24 cellular contexts compared by ENCODE assay signal in genomic region chr2:203662963-203663362, GRCh38. TPM values are rescaled to one million over a fixed set of nuclear protein-coding genes. Genes with fewer than 3 reads are reported as not detected.
DNase-seq lines count a peak whose midpoint lies in the region; ATAC-seq, FAIRE-seq and TF ChIP-seq lines count a peak whose summit lies in the region.
"Had no signal": no experiment of that assay in that cellular context is flagged by ENCODE, and none has a peak within 500 bp of the region (broad histone marks: within the 10 kb centered on the region; RNA-seq: fewer than 3 reads in every experiment).

No MANE protein-coding gene starts in this region.

- H3K9me3 Mint-ChIP-seq in chondrocyte (ENCODE audit: low read depth), result no peaks in the 10 kb centered on the region
- H3K9me3 Mint-ChIP-seq: GM23338 had no signal

- in situ Hi-C loops in mammary epithelial cell (cut with MboI; ENCODE audit: low sequenced_read_pairs in 2 of 2), result loop anchor here (25.0 kb wide), 2 partner anchors 176 to 426 kb away; partner anchors contain the start of gene CYP20A1 (in 1 of the 2)

- no peaks in the 10 kb centered on the region for H3F3A ChIP-seq in PC-3 (ENCODE audit: low read length, unreplicated experiment)

- H3K79me2 ChIP-seq in mammary epithelial cell (ENCODE audit: insufficient read depth, low read length) (no peaks in the 10 kb centered on the region), PC-3 (ENCODE audit: low read length) (no peaks in the 10 kb centered on the region)

- no peaks in the 10 kb centered on the region for H3K9me2 ChIP-seq in PC-3 (replicated peaks; ENCODE audit: low read length)

- H3K4me2 ChIP-seq in mammary epithelial cell (ENCODE audit: insufficient read depth, low read depth, low read length) (no peak overlapping the region), PC-3 (ENCODE audit: low read length) (no peak overlapping the region)
- H3K4me2 ChIP-seq: GM23338 had no signal

- TF ChIP-seq POLR2A in breast epithelium (IDR thresholded peaks at IDR 0.05), result no peak

- intact Hi-C loops in mammary epithelial cell (cut with micrococcal nuclease) (no loop called here), breast epithelium (cut with DNase I; ENCODE audit: low total_unique reads) (no loop called here), PC-3 (cut with micrococcal nuclease) (no loop called here), dorsolateral prefrontal cortex (cut with DNase I) (no loop called here)

- ATAC-seq in PC-3 (peak; percentile 92), HG02763 (IDR thresholded peaks at IDR 0.05; ENCODE audit: unreplicated experiment) (no peak)

- dilution Hi-C loops in mammary epithelial cell (cut with HindIII; ENCODE audit: low sequenced_read_pairs), result no loop called here

- no peak overlapping the region for H3K27ac Mint-ChIP-seq in chondrocyte (ENCODE audit: unreplicated experiment)

- H2AFZ ChIP-seq in mammary epithelial cell (ENCODE audit: low read depth, low read length) (peak overlapping the region; percentile 21), PC-3 (ENCODE audit: low read length) (no peak overlapping the region)

- no peaks in the 10 kb centered on the region for H3K9me3 ChIP-seq in mammary epithelial cell (replicated peaks; ENCODE audit: insufficient read depth, low read length)
- no peaks in the 10 kb centered on the region for H3K9me3 ChIP-seq in breast epithelium
- no peaks in the 10 kb centered on the region for H3K9me3 ChIP-seq in PC-3 (ENCODE audit: low read length)

- TF ChIP-seq CTCF in mammary epithelial cell (conservative IDR thresholded peaks at IDR 0.05 in 1 of 2, IDR thresholded peaks at IDR 0.05 in 1 of 2; ENCODE audit: extremely low read depth in 1 of 2, insufficient read depth in 1 of 2, low read depth in 1 of 2, low read length in 2 of 2) (no peak), breast epithelium (IDR thresholded peaks at IDR 0.05) (no peak), PC-3 (conservative IDR thresholded peaks at IDR 0.05; ENCODE audit: low read depth, low read length) (no peak), dorsolateral prefrontal cortex (IDR thresholded peaks at IDR 0.05 in 54 of 56, conservative IDR thresholded peaks at IDR 0.05 in 2 of 56; ENCODE audit: low read depth in 1 of 56, partially characterized antibody in 56 of 56) (no peak), chondrocyte (IDR thresholded peaks at IDR 0.05) (no peak)

- FAIRE-seq in islet of Langerhans (lab: Jason Lieb, UNC), result peak; percentile 56
- FAIRE-seq: G401.6, GM12892, RCC 7860 had no signal

- CTCF ChIA-PET in mammary epithelial cell (lab: Charles Lee; ENCODE audit: low non-redundant PET) (no interaction called here), PC-3 (lab: Charles Lee) (no interaction called here)

- H3K4me3 Mint-ChIP-seq in chondrocyte (ENCODE audit: unreplicated experiment), result no peak overlapping the region
- H3K4me3 Mint-ChIP-seq: GM23338 had no signal

- no peaks in the 10 kb centered on the region for H3K36me3 Mint-ChIP-seq in chondrocyte (ENCODE audit: low read depth)

- H3K27me3 ChIP-seq in mammary epithelial cell (ENCODE audit: insufficient read depth, low read length), result no peaks in the 10 kb centered on the region
- no peaks in the 10 kb centered on the region for H3K27me3 ChIP-seq in breast epithelium
- H3K27me3 ChIP-seq in PC-3 (ENCODE audit: low read length), result no peaks in the 10 kb centered on the region
- H3K27me3 ChIP-seq in dorsolateral prefrontal cortex, result no peaks in the 10 kb centered on the region

- DNase-seq in mammary epithelial cell, result no peak
- DNase-seq in breast epithelium (ENCODE audit: low spot score in 2 of 2), result no peak
- DNase-seq in PC-3, result no peak
- DNase-seq in dorsolateral prefrontal cortex, result no peak
- no peak for DNase-seq in chondrocyte (ENCODE audit: low spot score)
- DNase-seq in COLO668 (lab: John Stamatoyannopoulos, UW; ENCODE audit: unreplicated experiment), result no peak
- DNase-seq: COR-L47, DMS79, KBM-7, NCI-H1048, NCI-H146, NCI-H2081 treated with DMSO at 0.1 percent for 48 hours, NCI-H226, NCI-H69, SHP77 treated with DMSO at 0.1 percent for 48 hours, SW 1271 had no signal

- H3K27ac ChIP-seq in mammary epithelial cell (ENCODE audit: insufficient read depth, low read depth, low read length), result no peak overlapping the region
- H3K27ac ChIP-seq in breast epithelium, result no peak overlapping the region
- no peak overlapping the region for H3K27ac ChIP-seq in PC-3 (ENCODE audit: low read length)
- H3K27ac ChIP-seq in dorsolateral prefrontal cortex, result no peak overlapping the region
- H3K27ac ChIP-seq: C4-2B had no signal

- H3K9ac ChIP-seq in mammary epithelial cell (ENCODE audit: insufficient read depth, low read length), result no peak overlapping the region
- H3K9ac ChIP-seq in PC-3 (ENCODE audit: low read length), result no peak overlapping the region

- H3K36me3 ChIP-seq in mammary epithelial cell (ENCODE audit: insufficient read depth, low read length) (no peaks in the 10 kb centered on the region), breast epithelium (no peaks in the 10 kb centered on the region), PC-3 (ENCODE audit: low read depth, low read length) (no peaks in the 10 kb centered on the region)

- peaks cover 8% of the 10 kb centered on the region for H3K4me1 Mint-ChIP-seq in chondrocyte (ENCODE audit: low read depth)

- no peak overlapping the region for H3K4me3 ChIP-seq in mammary epithelial cell (replicated peaks in 1 of 3; ENCODE audit: insufficient read depth in 1 of 3, low read depth in 2 of 3, low read length in 3 of 3)
- H3K4me3 ChIP-seq in breast epithelium, result no peak overlapping the region
- no peak overlapping the region for H3K4me3 ChIP-seq in PC-3 (ENCODE audit: low read length)
- no peak overlapping the region for H3K4me3 ChIP-seq in dorsolateral prefrontal cortex
- H3K4me3 ChIP-seq: GM23338 had no signal

- H3K4me1 ChIP-seq in mammary epithelial cell (ENCODE audit: insufficient read depth, low read length), result peaks cover 15% of the 10 kb centered on the region
- no peaks in the 10 kb centered on the region for H3K4me1 ChIP-seq in breast epithelium
- H3K4me1 ChIP-seq in PC-3 (ENCODE audit: insufficient read depth, low read length), result no peaks in the 10 kb centered on the region; the same call in 1 of the 2 replicates

- no TSS peak for BruUV-seq in mammary epithelial cell (replicated peaks; lab: Mats Ljungman, UMichigan)
- no TSS peak for BruUV-seq in PC-3 (replicated peaks; lab: Mats Ljungman, UMichigan)

- H3K27me3 Mint-ChIP-seq in chondrocyte (ENCODE audit: low read depth), result no peaks in the 10 kb centered on the region

- H4K20me1 ChIP-seq in mammary epithelial cell (ENCODE audit: insufficient read depth, low read length) (no peaks in the 10 kb centered on the region), PC-3 (ENCODE audit: low read length) (no peaks in the 10 kb centered on the region)

- POLR2A ChIA-PET in PC-3 (lab: Charles Lee; ENCODE audit: unreplicated experiment), result no interaction called here

RNA-seq across cellular contexts. Expression of gene CD28, which starts 43.5 kb away (rescaled TPM):
- total RNA-seq in mammary epithelial cell (not detected), breast epithelium (1 to 10 TPM; 2.2 to 4.2 (median 2.9) TPM), PC-3 (2014; rRNA removed) (not detected in 2 replicates), dorsolateral prefrontal cortex (1 to 10 TPM in 3 of 120 experiments, under 1 TPM in 40, not detected in 77; 0.10 to 1.9 (median 0.29) TPM), chondrocyte (0.05 TPM in 1 of 3 replicates, not detected in the others)
- not detected for polyA plus RNA-seq in mammary epithelial cell
- not detected for polyA minus RNA-seq in mammary epithelial cell
- total RNA-seq: A172, GM23338 had no signal
- polyA plus RNA-seq: GM23338 had no signal
